8 cellular contexts compared by ENCODE assay signal in genomic region chr14:61569783-61570182, GRCh38.
DNase-seq lines count a peak whose midpoint lies in the region; ATAC-seq and TF ChIP-seq lines count a peak whose summit lies in the region.

No MANE protein-coding gene starts in this region.

- peaks cover 9% of the 10 kb centered on the region for H3K36me3 Mint-ChIP-seq in Calu3 (ENCODE audit: insufficient read depth, unreplicated experiment)

- H3K9me3 ChIP-seq in adrenal gland (replicated peaks in 1 of 3) (no peaks in the 10 kb centered on the region), right lobe of liver (no peaks in the 10 kb centered on the region)

- H3K4me1 ChIP-seq in adrenal gland (replicated peaks in 1 of 2) (peaks cover 15 to 59% of the 10 kb centered on the region in 2 donors), right lobe of liver (peaks cover 0 to 11% (median 3%) of the 10 kb centered on the region in 4 donors)

- H3K27ac ChIP-seq in adrenal gland (peak overlapping the region in 3 of 5 donors; percentile 38 to 70 (median 59)), right lobe of liver (peak overlapping the region in 2 of 3 donors; percentile 3 to 32)

- H3K9me3 Mint-ChIP-seq in Calu3 (ENCODE audit: low read depth, unreplicated experiment), result no peaks in the 10 kb centered on the region

- ATAC-seq in right lobe of liver (peak; percentile 7 to 11 (median 9)), GM19023 (IDR thresholded peaks at IDR 0.05; ENCODE audit: unreplicated experiment) (no peak), GM21528 (IDR thresholded peaks at IDR 0.05; ENCODE audit: low FRiP score, unreplicated experiment) (no peak)

- BruUV-seq in Calu3 (replicated peaks; lab: Mats Ljungman, UMichigan), result no TSS peak

- no peaks in the 10 kb centered on the region for H3K36me3 ChIP-seq in adrenal gland (replicated peaks in 1 of 2)
- no peaks in the 10 kb centered on the region for H3K36me3 ChIP-seq in right lobe of liver

- CTCF ChIA-PET in Calu3 (lab: Charles Lee), result interaction anchor here (1.9 to 2.0 kb wide), 2 partner anchors 8 to 10 kb away, joined by 5 to 6 read pairs; no protein-coding TSS in a partner anchor

- H3K4me3 ChIP-seq in adrenal gland (no peak overlapping the region), right lobe of liver (no peak overlapping the region)

- H3K27me3 Mint-ChIP-seq in Calu3 (ENCODE audit: unreplicated experiment), result no peaks in the 10 kb centered on the region

- peak overlapping the region; percentile 48 for H3K4me3 Mint-ChIP-seq in Calu3 (ENCODE audit: low read depth, unreplicated experiment)

- WGBS in adrenal gland, 4 donors, result 71 to 84% (median 81%) methylated on average over 4 to 6 of the region's 6 CpGs
- WGBS in right lobe of liver (ENCODE audit: insufficient coverage, low coverage, low lambda C conversion rate, missing lambda C conversion rate), result no CpG with 5 or more reads among the region's 6 CpGs

- TF ChIP-seq POLR2A in adrenal gland (IDR thresholded peaks at IDR 0.05) (peak in 1 of 2 donors; percentile 11), right lobe of liver (IDR thresholded peaks at IDR 0.05) (no peak)

- no peak for TF ChIP-seq CTCF in Calu3 (IDR thresholded peaks at IDR 0.05; ENCODE audit: unreplicated experiment)
- TF ChIP-seq CTCF in adrenal gland (IDR thresholded peaks at IDR 0.05), result no peak
- no peak for TF ChIP-seq CTCF in right lobe of liver (IDR thresholded peaks at IDR 0.05)

- DNase-seq in Calu3 (peak; percentile 46), NOMO-1 treated with dmso at 0.1 percent for 144 hours (lab: John Stamatoyannopoulos, UW; ENCODE audit: unreplicated experiment) (peak; percentile 91), adrenal gland (peak in 3 of 7 donors; percentile 57 to 72 (median 63)), right lobe of liver (peak in 1 of 3 donors; percentile 51), HUDEP-2 (lab: John Stamatoyannopoulos, UW; ENCODE audit: unreplicated experiment in 76 of 76) (no peak), NCI-H524 treated with DMSO at 0.1 percent for 48 hours (lab: John Stamatoyannopoulos, UW) (no peak)

- no peaks in the 10 kb centered on the region for H3K27me3 ChIP-seq in adrenal gland
- no peaks in the 10 kb centered on the region for H3K27me3 ChIP-seq in right lobe of liver

- intact Hi-C loops in Calu3 (cut with micrococcal nuclease; ENCODE audit: unreplicated experiment), result loop anchor here (10.0 kb wide), 1 partner anchor 265 kb away; no protein-coding TSS in a partner anchor
- intact Hi-C loops in adrenal gland (cut with DNase I), result no loop called here
- intact Hi-C loops in right lobe of liver (cut with DNase I), result no loop called here

- H3K4me1 Mint-ChIP-seq in Calu3 (ENCODE audit: low read depth, unreplicated experiment), result peaks cover 68% of the 10 kb centered on the region

- peak overlapping the region; percentile 74 for H3K27ac Mint-ChIP-seq in Calu3 (ENCODE audit: unreplicated experiment)

Comparison
In these comparisons a context has a peak if more than half of its experiments do, and no peak if none do; other contexts are left out.
1. DNase-seq: peak in Calu3 (single experiment) and NOMO-1 treated with dmso at 0.1 percent for 144 hours (single experiment); none in HUDEP-2 (0 of 76) and NCI-H524 treated with DMSO at 0.1 percent for 48 hours (single experiment).
2. ATAC-seq: peak in right lobe of liver (4 of 4); none in GM19023 (single experiment) and GM21528 (single experiment).